Comparison of ENCODE assay signal across 14 cellular contexts in genomic region chr5:68267044-68267443, GRCh38. TPM values are rescaled to one million over a fixed set of nuclear protein-coding genes. Genes with fewer than 3 reads are reported as not detected.
DNase-seq lines count a peak whose midpoint lies in the region; ATAC-seq and TF ChIP-seq lines count a peak whose summit lies in the region.
"Had no signal": no experiment of that assay in that cellular context is flagged by ENCODE, and none has a peak within 500 bp of the region (broad histone marks: within the 10 kb centered on the region; RNA-seq: fewer than 3 reads in every experiment).

No MANE protein-coding gene starts in this region.

- ATAC-seq in memory B cell (ENCODE audit: low read depth) (no peak), GM18511 (IDR thresholded peaks at IDR 0.05; ENCODE audit: unreplicated experiment) (no peak)

- no peak for TF ChIP-seq POLR2A in suprapubic skin (IDR thresholded peaks at IDR 0.05)

- H3K4me1 ChIP-seq in ascending aorta = peaks cover 22 to 76% of the 10 kb centered on the region in 2 donors
- H3K4me1 ChIP-seq in suprapubic skin = peaks cover 89% of the 10 kb centered on the region
- peaks cover 9% of the 10 kb centered on the region; the same call in 1 of the 2 replicates for H3K4me1 ChIP-seq in Caco-2

- H3K9me3 Mint-ChIP-seq in memory B cell (no peaks in the 10 kb centered on the region), Caco-2 (ENCODE audit: unreplicated experiment) (no peaks in the 10 kb centered on the region)

- H3K27me3 ChIP-seq in ascending aorta (no peaks in the 10 kb centered on the region), suprapubic skin (no peaks in the 10 kb centered on the region), Caco-2 (replicated peaks; ENCODE audit: control insufficient read depth, insufficient read depth, low read length) (no peaks in the 10 kb centered on the region)

- TF ChIP-seq EP300 in suprapubic skin (IDR thresholded peaks at IDR 0.05) = no peak

- POLR2A ChIA-PET in Caco-2 (lab: Charles Lee) = no interaction called here

- peaks cover 42% of the 10 kb centered on the region for H3K4me1 Mint-ChIP-seq in memory B cell
- H3K4me1 Mint-ChIP-seq in Caco-2 (ENCODE audit: low read depth, unreplicated experiment) = no peaks in the 10 kb centered on the region

- peak overlapping the region; percentile 49 for H3K27ac Mint-ChIP-seq in memory B cell
- H3K27ac Mint-ChIP-seq in Caco-2 (ENCODE audit: unreplicated experiment) = no peak overlapping the region
- H3K27ac Mint-ChIP-seq: progenitor cell of endocrine pancreas had no signal

- H3K9me3 ChIP-seq in ascending aorta (no peaks in the 10 kb centered on the region), suprapubic skin (no peaks in the 10 kb centered on the region), Caco-2 (no peaks in the 10 kb centered on the region)

- 27% methylated on average over 3 of the region's 3 CpGs for WGBS in suprapubic skin

- H3K27me3 Mint-ChIP-seq in memory B cell = no peaks in the 10 kb centered on the region
- no peaks in the 10 kb centered on the region for H3K27me3 Mint-ChIP-seq in Caco-2 (ENCODE audit: insufficient read depth, unreplicated experiment)
- H3K27me3 Mint-ChIP-seq: progenitor cell of endocrine pancreas had no signal

- H3K4me3 ChIP-seq in ascending aorta = peak overlapping the region; percentile 2 to 3
- H3K4me3 ChIP-seq in suprapubic skin = no peak overlapping the region
- H3K4me3 ChIP-seq in Caco-2 (ENCODE audit: low read depth, low read length) = no peak overlapping the region

- TF ChIP-seq CTCF in ascending aorta (IDR thresholded peaks at IDR 0.05) (no peak), suprapubic skin (IDR thresholded peaks at IDR 0.05) (no peak), Caco-2 (IDR thresholded peaks at IDR 0.05; ENCODE audit: insufficient read depth in 1 of 2, low read depth in 1 of 2, low read length in 1 of 2, severe bottlenecking in 1 of 2, unreplicated experiment in 1 of 2) (no peak)

- CTCF ChIA-PET in Caco-2 (lab: Charles Lee) = no interaction called here

- no TSS peak for BruUV-seq in Caco-2 (replicated peaks; lab: Mats Ljungman, UMichigan)

- H3K27ac ChIP-seq in ascending aorta (peak overlapping the region; percentile 84 to 86), suprapubic skin (peak overlapping the region; percentile 16)
- H3K27ac ChIP-seq: 22Rv1 had no signal

- intact Hi-C loops in ascending aorta (cut with DNase I) = loop anchor here (5.0 kb wide), 2 partner anchors 50 to 575 kb away; partner anchors contain the start of gene PIK3R1
- intact Hi-C loops in Caco-2 (cut with micrococcal nuclease; ENCODE audit: unreplicated experiment) = loop anchor here (5.0 kb wide), 1 partner anchor 1020 kb away; no protein-coding TSS in a partner anchor

- DNase-seq in DMS 273 (lab: John Stamatoyannopoulos, UW; ENCODE audit: unreplicated experiment) (peak; percentile 18), DMS 273 treated with DMSO at 0.1 percent for 48 hours (lab: John Stamatoyannopoulos, UW) (no peak), ascending aorta (ENCODE audit: low spot score in 2 of 2) (no peak), memory B cell (ENCODE audit: low spot score in 2 of 2) (no peak), suprapubic skin (ENCODE audit: low spot score in 2 of 2) (no peak), CD1c-positive myeloid dendritic cell (ENCODE audit: extremely low spot score) (no peak), Caco-2 (no peak)
- DNase-seq: anterior cingulate cortex, EL, NCI-H1436, T-helper 1 cell had no signal

- H3K36me3 Mint-ChIP-seq in memory B cell (no peaks in the 10 kb centered on the region), Caco-2 (ENCODE audit: insufficient read depth, unreplicated experiment) (peaks cover 4% of the 10 kb centered on the region)

- H3K36me3 ChIP-seq in ascending aorta (no peaks in the 10 kb centered on the region), suprapubic skin (no peaks in the 10 kb centered on the region), Caco-2 (ENCODE audit: control insufficient read depth, insufficient read depth, low read length) (no peaks in the 10 kb centered on the region; the same call in 1 of the 2 replicates)

- H3K4me3 Mint-ChIP-seq in memory B cell (no peak overlapping the region), Caco-2 (ENCODE audit: unreplicated experiment) (no peak overlapping the region)

RNA-seq across cellular contexts. Expression of gene PIK3R1, which starts 51.5 kb away (rescaled TPM):
- total RNA-seq in ascending aorta = 89.3 TPM
- 100 to 1,000 TPM in 3 of 4 donors, 10 to 100 TPM in 1; 96.5 to 257 (median 181) TPM for total RNA-seq in suprapubic skin
- 47.8 and 54.6 TPM in 2 replicates for total RNA-seq in Caco-2 (2022)

Comparison
In these comparisons a context has a peak if more than half of its experiments do, and no peak if none do; other contexts are left out.
1. H3K4me3 ChIP-seq: peak in ascending aorta (2 of 2); none in suprapubic skin (single experiment) and Caco-2 (single experiment).